Comparison of ENCODE assay signal across 2 cellular contexts in the genomic region with DNA sequence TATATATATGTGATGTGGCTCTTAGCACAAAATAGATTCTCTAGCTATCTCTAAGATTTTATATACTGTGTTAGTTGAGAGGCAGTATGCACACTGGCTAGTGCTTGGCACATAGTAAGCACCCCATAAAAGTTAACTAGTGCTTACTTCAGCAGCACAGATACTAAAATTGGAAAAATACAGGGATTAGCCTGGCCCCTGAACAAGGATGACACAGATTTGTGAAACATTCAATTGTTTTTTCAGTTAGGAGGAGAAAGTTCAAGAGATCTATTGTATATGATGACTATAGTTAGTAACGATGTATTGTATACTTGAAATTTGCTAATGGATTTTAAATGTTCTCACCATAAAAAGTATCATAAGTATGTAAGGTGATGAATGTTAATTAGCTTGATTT.
TF ChIP-seq lines count a peak whose summit lies in the region.

No MANE protein-coding gene starts in this region.

TF ChIP-seq in SK-N-SH, 30 proteins besides CTCF, POLR2A, EP300 and RAD21 (continued from another document):
- TF ChIP-seq FOSL2 (IDR thresholded peaks at IDR 0.05; ENCODE audit: borderline replicate concordance, low read depth) = no peak
- TF ChIP-seq, protein P1, sequence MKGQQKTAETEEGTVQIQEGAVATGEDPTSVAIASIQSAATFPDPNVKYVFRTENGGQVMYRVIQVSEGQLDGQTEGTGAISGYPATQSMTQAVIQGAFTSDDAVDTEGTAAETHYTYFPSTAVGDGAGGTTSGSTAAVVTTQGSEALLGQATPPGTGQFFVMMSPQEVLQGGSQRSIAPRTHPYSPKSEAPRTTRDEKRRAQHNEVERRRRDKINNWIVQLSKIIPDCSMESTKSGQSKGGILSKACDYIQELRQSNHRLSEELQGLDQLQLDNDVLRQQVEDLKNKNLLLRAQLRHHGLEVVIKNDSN (IDR thresholded peaks at IDR 0.05; ENCODE audit: borderline replicate concordance, low read depth) = no peak
- no peak for TF ChIP-seq ZBTB33 (IDR thresholded peaks at IDR 0.05; ENCODE audit: borderline replicate concordance, low read depth)

TF ChIP-seq in SK-N-SH treated with all-trans-retinoic acid at 6 μM for 48 hours, 23 proteins besides CTCF, POLR2A, EP300 and RAD21 (continued from another document):
- TF ChIP-seq, protein P2, sequence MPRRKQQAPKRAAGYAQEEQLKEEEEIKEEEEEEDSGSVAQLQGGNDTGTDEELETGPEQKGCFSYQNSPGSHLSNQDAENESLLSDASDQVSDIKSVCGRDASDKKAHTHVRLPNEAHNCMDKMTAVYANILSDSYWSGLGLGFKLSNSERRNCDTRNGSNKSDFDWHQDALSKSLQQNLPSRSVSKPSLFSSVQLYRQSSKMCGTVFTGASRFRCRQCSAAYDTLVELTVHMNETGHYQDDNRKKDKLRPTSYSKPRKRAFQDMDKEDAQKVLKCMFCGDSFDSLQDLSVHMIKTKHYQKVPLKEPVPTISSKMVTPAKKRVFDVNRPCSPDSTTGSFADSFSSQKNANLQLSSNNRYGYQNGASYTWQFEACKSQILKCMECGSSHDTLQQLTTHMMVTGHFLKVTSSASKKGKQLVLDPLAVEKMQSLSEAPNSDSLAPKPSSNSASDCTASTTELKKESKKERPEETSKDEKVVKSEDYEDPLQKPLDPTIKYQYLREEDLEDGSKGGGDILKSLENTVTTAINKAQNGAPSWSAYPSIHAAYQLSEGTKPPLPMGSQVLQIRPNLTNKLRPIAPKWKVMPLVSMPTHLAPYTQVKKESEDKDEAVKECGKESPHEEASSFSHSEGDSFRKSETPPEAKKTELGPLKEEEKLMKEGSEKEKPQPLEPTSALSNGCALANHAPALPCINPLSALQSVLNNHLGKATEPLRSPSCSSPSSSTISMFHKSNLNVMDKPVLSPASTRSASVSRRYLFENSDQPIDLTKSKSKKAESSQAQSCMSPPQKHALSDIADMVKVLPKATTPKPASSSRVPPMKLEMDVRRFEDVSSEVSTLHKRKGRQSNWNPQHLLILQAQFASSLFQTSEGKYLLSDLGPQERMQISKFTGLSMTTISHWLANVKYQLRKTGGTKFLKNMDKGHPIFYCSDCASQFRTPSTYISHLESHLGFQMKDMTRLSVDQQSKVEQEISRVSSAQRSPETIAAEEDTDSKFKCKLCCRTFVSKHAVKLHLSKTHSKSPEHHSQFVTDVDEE (CRISPR knock-in tag; IDR thresholded peaks at IDR 0.05) = no peak
